ENCODE assay signal across 8 cellular contexts in the genomic region with DNA sequence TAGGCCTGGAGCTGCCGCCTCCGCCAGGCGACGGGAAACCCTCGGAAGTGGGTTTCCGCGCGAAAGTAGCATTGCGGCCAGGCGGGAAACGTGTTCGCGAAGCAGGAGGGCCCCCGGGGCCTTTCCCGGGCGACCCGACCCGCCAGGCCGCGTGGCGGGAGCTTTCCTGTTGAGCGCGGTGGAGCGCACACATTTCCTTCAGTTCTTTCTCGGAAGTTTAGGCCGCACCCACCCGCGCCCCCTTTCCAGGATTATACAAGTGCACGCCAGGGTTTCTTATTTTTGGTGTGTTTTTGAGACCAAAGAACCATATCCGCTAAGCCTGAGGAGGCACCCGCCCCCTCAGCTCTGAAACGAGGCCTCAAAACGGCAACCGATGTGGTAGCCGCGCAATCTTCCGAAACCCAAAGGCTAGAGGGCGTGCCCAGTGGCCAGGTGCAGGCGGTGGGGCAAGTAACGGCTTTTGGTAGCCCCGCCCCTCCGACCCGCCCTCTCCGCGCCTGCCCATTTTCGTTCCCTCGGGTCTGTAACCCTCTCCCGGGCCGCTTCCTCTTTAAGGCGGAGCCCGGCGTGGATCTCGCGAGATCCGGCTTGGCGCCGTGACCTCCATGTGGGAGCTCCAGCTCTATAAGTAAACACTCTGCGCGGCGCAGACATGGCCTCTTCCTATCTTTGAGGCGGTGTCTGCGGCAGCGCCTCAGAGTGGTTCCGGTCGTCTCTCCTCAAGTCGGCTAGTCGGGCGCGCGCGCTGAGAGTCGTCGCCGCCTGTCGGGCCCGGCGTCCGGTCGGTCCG. TPM values are rescaled to one million over a fixed set of nuclear protein-coding genes. Genes with fewer than 3 reads are reported as not detected.
A peak's percentile ranks its signal among the peaks of the same experiment; 100 is the strongest.
DNase-seq lines count a peak whose midpoint lies in the region; ATAC-seq and TF ChIP-seq lines count a peak whose summit lies in the region.

A gene with protein sequence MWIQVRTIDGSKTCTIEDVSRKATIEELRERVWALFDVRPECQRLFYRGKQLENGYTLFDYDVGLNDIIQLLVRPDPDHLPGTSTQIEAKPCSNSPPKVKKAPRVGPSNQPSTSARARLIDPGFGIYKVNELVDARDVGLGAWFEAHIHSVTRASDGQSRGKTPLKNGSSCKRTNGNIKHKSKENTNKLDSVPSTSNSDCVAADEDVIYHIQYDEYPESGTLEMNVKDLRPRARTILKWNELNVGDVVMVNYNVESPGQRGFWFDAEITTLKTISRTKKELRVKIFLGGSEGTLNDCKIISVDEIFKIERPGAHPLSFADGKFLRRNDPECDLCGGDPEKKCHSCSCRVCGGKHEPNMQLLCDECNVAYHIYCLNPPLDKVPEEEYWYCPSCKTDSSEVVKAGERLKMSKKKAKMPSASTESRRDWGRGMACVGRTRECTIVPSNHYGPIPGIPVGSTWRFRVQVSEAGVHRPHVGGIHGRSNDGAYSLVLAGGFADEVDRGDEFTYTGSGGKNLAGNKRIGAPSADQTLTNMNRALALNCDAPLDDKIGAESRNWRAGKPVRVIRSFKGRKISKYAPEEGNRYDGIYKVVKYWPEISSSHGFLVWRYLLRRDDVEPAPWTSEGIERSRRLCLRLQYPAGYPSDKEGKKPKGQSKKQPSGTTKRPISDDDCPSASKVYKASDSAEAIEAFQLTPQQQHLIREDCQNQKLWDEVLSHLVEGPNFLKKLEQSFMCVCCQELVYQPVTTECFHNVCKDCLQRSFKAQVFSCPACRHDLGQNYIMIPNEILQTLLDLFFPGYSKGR (plus strand): TSS at position 628 of the 793 bp plus-strand sequence. CDS start 292 bp downstream, outside the sequence.

- 1% methylated on average over 78 to 80 of the region's 80 CpGs for WGBS in adipose tissue, 3 donors
- WGBS in heart left ventricle, 4 donors, result 0 to 2% (median 1%) methylated on average over 51 to 80 of the region's 80 CpGs
- 2 to 3% methylated on average over 48 to 74 of the region's 80 CpGs for WGBS in upper lobe of left lung, 2 donors

- H3K9me3 ChIP-seq in heart left ventricle, result no peaks in the 10 kb centered on the region
- no peaks in the 10 kb centered on the region for H3K9me3 ChIP-seq in upper lobe of left lung

- 0 out of 2 replicates have a peak, but pooled peaks have one; percentile 0 for TF ChIP-seq CTCF in GM12875 (IDR thresholded peaks at IDR 0.05; ENCODE audit: borderline replicate concordance, insufficient read depth, low read depth, low read length)
- peak in 1 of 12 donors; percentile 17 for TF ChIP-seq CTCF in heart left ventricle (IDR thresholded peaks at IDR 0.05)
- TF ChIP-seq CTCF in upper lobe of left lung (IDR thresholded peaks at IDR 0.05), result peak in 1 of 6 experiments; percentile 7

- intact Hi-C loops in heart left ventricle (cut with DNase I) (loop anchor here in 4 of 10 donors (2.0 to 10.0 kb wide), 6 partner anchors 40 to 345 kb away; partner anchors contain the start of gene KDM4C (in 1 of the 4)), posterior cingulate gyrus (cut with DNase I) (loop anchor here (2.0 to 5.0 kb wide), 3 partner anchors 155 to 346 kb away; no protein-coding TSS in a partner anchor)

- peaks cover 0 to 5% (median 0%) of the 10 kb centered on the region in 9 donors for H3K27me3 ChIP-seq in heart left ventricle
- H3K27me3 ChIP-seq in upper lobe of left lung, result no peaks in the 10 kb centered on the region

- peaks cover 0 to 38% (median 16%) of the 10 kb centered on the region in 12 donors for H3K4me1 ChIP-seq in heart left ventricle
- peaks cover 22 to 32% (median 27%) of the 10 kb centered on the region in 4 donors for H3K4me1 ChIP-seq in upper lobe of left lung

- DNase-seq in NCI-H1436 (lab: John Stamatoyannopoulos, UW) (peak; percentile 97), T follicular helper cell (ENCODE audit: low read depth) (peak; percentile 99), heart left ventricle (peak; percentile 98 to 100 (median 99)), posterior cingulate gyrus (peak; percentile 94 to 99 (median 98)), upper lobe of left lung (peak; percentile 100)

- TF ChIP-seq POLR2A in heart left ventricle (IDR thresholded peaks at IDR 0.05), result peak in 1 of 2 donors; percentile 70
- TF ChIP-seq POLR2A in upper lobe of left lung (IDR thresholded peaks at IDR 0.05), result peak in 3 of 4 donors; percentile 68 to 90 (median 70)

- H3K27ac ChIP-seq in adipose tissue (ENCODE audit: low read depth, low read length), result peak within 1 kb of the TSS; percentile 33
- peak within 1 kb of the TSS; percentile 69 to 98 (median 91) for H3K27ac ChIP-seq in heart left ventricle
- H3K27ac ChIP-seq in upper lobe of left lung, result peak within 1 kb of the TSS; percentile 85 to 93 (median 90)

- peaks cover 0 to 4% (median 0%) of the 10 kb centered on the region in 9 donors for H3K36me3 ChIP-seq in heart left ventricle
- H3K36me3 ChIP-seq in upper lobe of left lung, result peaks cover 0 to 3% (median 0%) of the 10 kb centered on the region in 4 donors

- ATAC-seq in HG02798 (IDR thresholded peaks at IDR 0.05; ENCODE audit: poor library complexity, unreplicated experiment) (peak; percentile 83), heart left ventricle (peak; percentile 98 to 99 (median 99)), upper lobe of left lung (ENCODE audit: low FRiP score in 2 of 2) (peak; percentile 98)

- H3K4me3 ChIP-seq in GM12875 (ENCODE audit: low read depth, low read length), result peak within 1 kb of the TSS; percentile 99
- peak within 1 kb of the TSS; percentile 66 to 98 (median 95) for H3K4me3 ChIP-seq in heart left ventricle
- peak within 1 kb of the TSS; percentile 94 to 99 (median 98) for H3K4me3 ChIP-seq in upper lobe of left lung

- no peak for TF ChIP-seq EP300 in upper lobe of left lung (IDR thresholded peaks at IDR 0.05)

RNA-seq across cellular contexts. Expression of the gene that starts here (rescaled TPM):
- 10 to 100 TPM; 11.7 to 14.5 (median 12.8) TPM for polyA plus RNA-seq in adipose tissue
- total RNA-seq in heart left ventricle, result 10 to 100 TPM; 12.2 to 20.6 (median 17.1) TPM
- 10 to 100 TPM in 1 of 2 donors, 1 to 10 TPM in 1; 6.4 to 11.6 TPM for polyA plus RNA-seq in heart left ventricle
- 100 to 1,000 TPM in 1 of 6 donors, 10 to 100 TPM in 5; 30.4 to 110 (median 36.1) TPM for total RNA-seq in upper lobe of left lung

Comparison
In these comparisons a context has a peak if more than half of its experiments do, and no peak if none do; other contexts are left out.
1. Peak in every context shown above with its lines: DNase-seq, ATAC-seq, H3K4me3 ChIP-seq and H3K27ac ChIP-seq.
2. H3K27ac ChIP-seq: peak in every context shown above with its lines; median percentile 91 in heart left ventricle; 90 in upper lobe of left lung; 33 in adipose tissue.